Comparison of ENCODE assay signal across 8 cellular contexts in genomic region chr19:32405431-32406160, GRCh38. TPM values are rescaled to one million over a fixed set of nuclear protein-coding genes. Genes with fewer than 3 reads are reported as not detected.
DNase-seq lines count a peak whose midpoint lies in the region; ATAC-seq and TF ChIP-seq lines count a peak whose summit lies in the region.

Gene DPY19L3 (plus strand): TSS chr19:32405770. CDS start chr19:32408254, 2,484 bp downstream.

- H3K27ac ChIP-seq in upper lobe of right lung: peak within 1 kb of the TSS; percentile 96

- no peaks in the 10 kb centered on the region for H3K9me3 ChIP-seq in T-helper 17 cell (ENCODE audit: control insufficient read depth, low read length, poor library complexity, severe bottlenecking)
- no peaks in the 10 kb centered on the region for H3K9me3 ChIP-seq in upper lobe of right lung

- DNase-seq in NCI-H146 (lab: John Stamatoyannopoulos, UW): peak; percentile 96
- peak; percentile 75 to 77 (median 76) for DNase-seq in T-helper 17 cell
- peak in 55 of 56 donors; percentile 57 to 98 (median 91) for DNase-seq in amygdala (lab: John Stamatoyannopoulos, UW)
- DNase-seq in left ventricle myocardium superior: peak; percentile 97
- peak; percentile 94 for DNase-seq in progenitor cell of endocrine pancreas (ENCODE audit: low spot score, unreplicated experiment)
- peak; percentile 98 for DNase-seq in upper lobe of right lung

- H3K27me3 Mint-ChIP-seq in T-helper 17 cell (no peaks in the 10 kb centered on the region), progenitor cell of endocrine pancreas (no peaks in the 10 kb centered on the region)

- H3K4me1 ChIP-seq in upper lobe of right lung: peaks cover 9% of the 10 kb centered on the region

- TF ChIP-seq CTCF in progenitor cell of endocrine pancreas (IDR thresholded peaks at IDR 0.05; ENCODE audit: unreplicated experiment) (no peak), upper lobe of right lung (IDR thresholded peaks at IDR 0.05) (no peak)

- intact Hi-C loops in left ventricle myocardium superior (cut with micrococcal nuclease): no loop called here
- intact Hi-C loops in upper lobe of right lung (cut with DNase I): no loop called here

- H3K27me3 ChIP-seq in upper lobe of right lung: no peaks in the 10 kb centered on the region

- H3K4me1 Mint-ChIP-seq in T-helper 17 cell (peaks cover 15% of the 10 kb centered on the region), progenitor cell of endocrine pancreas (ENCODE audit: low read depth) (peaks cover 50% of the 10 kb centered on the region)

- ATAC-seq in GM18498 (IDR thresholded peaks at IDR 0.05; ENCODE audit: unreplicated experiment) (peak; percentile 95), HG02870 (IDR thresholded peaks at IDR 0.05; ENCODE audit: unreplicated experiment) (peak; percentile 95), T-helper 17 cell (peak; percentile 92), left ventricle myocardium superior (peak; percentile 99), upper lobe of right lung (peak; percentile 97)

- H3K4me3 Mint-ChIP-seq in T-helper 17 cell: peak within 1 kb of the TSS; percentile 86
- peak within 1 kb of the TSS; percentile 84 for H3K4me3 Mint-ChIP-seq in progenitor cell of endocrine pancreas (ENCODE audit: low read depth)

- H3K27ac Mint-ChIP-seq in T-helper 17 cell (peak within 1 kb of the TSS; percentile 73), progenitor cell of endocrine pancreas (peak within 1 kb of the TSS; percentile 97)

- H3K36me3 Mint-ChIP-seq in T-helper 17 cell (ENCODE audit: low read depth) (no peaks in the 10 kb centered on the region), progenitor cell of endocrine pancreas (ENCODE audit: insufficient read depth) (peaks cover 14% of the 10 kb centered on the region)

- peak within 1 kb of the TSS; percentile 86 for H3K4me3 ChIP-seq in upper lobe of right lung

- H3K9me3 Mint-ChIP-seq in progenitor cell of endocrine pancreas (ENCODE audit: low read depth): no peaks in the 10 kb centered on the region

- H3K36me3 ChIP-seq in upper lobe of right lung: peaks cover 9% of the 10 kb centered on the region

RNA-seq across cellular contexts. Expression of gene DPY19L3, which starts in this region (rescaled TPM):
- total RNA-seq in T-helper 17 cell (10 to 100 TPM; 10.2 to 14.7 TPM), left ventricle myocardium superior (5.2 TPM), progenitor cell of endocrine pancreas (205 and 213 TPM in 2 replicates), upper lobe of right lung (36.1 TPM)

Comparison
In these comparisons a context has a peak if more than half of its experiments do, and no peak if none do; other contexts are left out.
1. Peak in every context shown above with its lines: DNase-seq, ATAC-seq, H3K4me3 ChIP-seq and H3K27ac ChIP-seq.